ENCODE assay signal across 8 cellular contexts in genomic region chr1:93845554-93846150, GRCh38. TPM values are rescaled to one million over a fixed set of nuclear protein-coding genes. Genes with fewer than 3 reads are reported as not detected.
DNase-seq lines count a peak whose midpoint lies in the region; ATAC-seq and TF ChIP-seq lines count a peak whose summit lies in the region.

No MANE protein-coding gene starts in this region.

- H3K36me3 Mint-ChIP-seq in IgD-negative memory B cell (no peaks in the 10 kb centered on the region), progenitor cell of endocrine pancreas (ENCODE audit: insufficient read depth) (peaks cover 1% of the 10 kb centered on the region)
- H3K36me3 Mint-ChIP-seq in activated CD8-positive, alpha-beta T cell treated with anti-CD3 and anti-CD28 coated beads, Interleukin-2, amount 10 ng/mL, durations not matched to agents 7 days and 5 days (ENCODE audit: low read depth) = peaks cover 3% of the 10 kb centered on the region

- POLR2A ChIA-PET in activated CD8-positive, alpha-beta T cell treated with anti-CD3 and anti-CD28 coated beads, Interleukin-2, amount 10 ng/mL, durations not matched to agents 7 days and 5 days (lab: Charles Lee) = interaction anchor here (0.8 to 2.0 kb wide), 8 partner anchors 18 to 1014 kb away, joined by 3 to 7 read pairs (median 4); partner anchors contain the start of genes DNTTIP2, DR1, GCLM and MTF2

- ATAC-seq in GM21515 (IDR thresholded peaks at IDR 0.05; ENCODE audit: unreplicated experiment) (peak; percentile 2), foreskin keratinocyte (peak; percentile 51)
- peak; percentile 5 for ATAC-seq in activated CD8-positive, alpha-beta T cell treated with anti-CD3 and anti-CD28 coated beads, Interleukin-2, amount 10 ng/mL, durations not matched to agents 7 days and 5 days

- CTCF ChIA-PET in activated CD8-positive, alpha-beta T cell treated with anti-CD3 and anti-CD28 coated beads, Interleukin-2, amount 10 ng/mL, durations not matched to agents 7 days and 5 days (lab: Charles Lee) = interaction anchor here (0.6 to 5.2 kb wide), 15 partner anchors 27 to 765 kb away, joined by 3 to 133 read pairs (median 4); partner anchors contain the start of genes DNTTIP2 and DR1

- peak overlapping the region; percentile 98 to 100 (median 100) for H3K27ac Mint-ChIP-seq in IgD-negative memory B cell
- peak overlapping the region; percentile 92 for H3K27ac Mint-ChIP-seq in activated CD8-positive, alpha-beta T cell treated with anti-CD3 and anti-CD28 coated beads, Interleukin-2, amount 10 ng/mL, durations not matched to agents 7 days and 5 days
- H3K27ac Mint-ChIP-seq in progenitor cell of endocrine pancreas = peak overlapping the region; percentile 97

- peak; percentile 53 for DNase-seq in DMS 273 (lab: John Stamatoyannopoulos, UW; ENCODE audit: unreplicated experiment)
- no peak for DNase-seq in DMS 273 treated with DMSO at 0.1 percent for 48 hours (lab: John Stamatoyannopoulos, UW)
- DNase-seq in activated CD8-positive, alpha-beta T cell treated with anti-CD3 and anti-CD28 coated beads, Interleukin-2, amount 10 ng/mL, durations not matched to agents 7 days and 5 days = no peak
- DNase-seq in foreskin keratinocyte = peak; percentile 82 to 91
- no peak for DNase-seq in progenitor cell of endocrine pancreas (ENCODE audit: low spot score, unreplicated experiment)
- DNase-seq in NK-92 treated with Interleukin-12 subunit alpha and Interleukin-12 subunit beta, amount 100 ng/mL, for 24 hours (lab: John Stamatoyannopoulos, UW) = no peak

- H3K27ac ChIP-seq in foreskin keratinocyte = peak overlapping the region; percentile 94

- H3K27me3 Mint-ChIP-seq in IgD-negative memory B cell (no peaks in the 10 kb centered on the region), progenitor cell of endocrine pancreas (no peaks in the 10 kb centered on the region)
- H3K27me3 Mint-ChIP-seq in activated CD8-positive, alpha-beta T cell treated with anti-CD3 and anti-CD28 coated beads, Interleukin-2, amount 10 ng/mL, durations not matched to agents 7 days and 5 days (ENCODE audit: low read depth) = peaks cover 9% of the 10 kb centered on the region

- H3K9me3 Mint-ChIP-seq in IgD-negative memory B cell (peaks cover 0 to 3% (median 2%) of the 10 kb centered on the region in 3 donors), progenitor cell of endocrine pancreas (ENCODE audit: low read depth) (peaks cover 6% of the 10 kb centered on the region)
- H3K9me3 Mint-ChIP-seq in activated CD8-positive, alpha-beta T cell treated with anti-CD3 and anti-CD28 coated beads, Interleukin-2, amount 10 ng/mL, durations not matched to agents 7 days and 5 days (ENCODE audit: insufficient read depth) = no peaks in the 10 kb centered on the region

- H3K27me3 ChIP-seq in foreskin keratinocyte = no peaks in the 10 kb centered on the region

- H3K4me1 ChIP-seq in foreskin keratinocyte = no peaks in the 10 kb centered on the region

- H3K4me3 Mint-ChIP-seq in IgD-negative memory B cell (peak overlapping the region; percentile 91 to 100 (median 94)), progenitor cell of endocrine pancreas (ENCODE audit: low read depth) (peak overlapping the region; percentile 97)
- H3K4me3 Mint-ChIP-seq in activated CD8-positive, alpha-beta T cell treated with anti-CD3 and anti-CD28 coated beads, Interleukin-2, amount 10 ng/mL, durations not matched to agents 7 days and 5 days = peak overlapping the region; percentile 93

- TF ChIP-seq CTCF in foreskin keratinocyte (conservative IDR thresholded peaks at IDR 0.05) (no peak), progenitor cell of endocrine pancreas (IDR thresholded peaks at IDR 0.05; ENCODE audit: unreplicated experiment) (no peak)

- H3K4me1 Mint-ChIP-seq in IgD-negative memory B cell = peaks cover 16 to 31% (median 18%) of the 10 kb centered on the region in 3 donors
- peaks cover 36% of the 10 kb centered on the region for H3K4me1 Mint-ChIP-seq in activated CD8-positive, alpha-beta T cell treated with anti-CD3 and anti-CD28 coated beads, Interleukin-2, amount 10 ng/mL, durations not matched to agents 7 days and 5 days (ENCODE audit: low read depth)
- peaks cover 7% of the 10 kb centered on the region for H3K4me1 Mint-ChIP-seq in progenitor cell of endocrine pancreas (ENCODE audit: low read depth)

RNA-seq across cellular contexts. Expression of gene DNTTIP2, which starts 33.4 kb away (rescaled TPM):
- polyA plus RNA-seq in IgD-negative memory B cell = 76.5 TPM
- total RNA-seq in activated CD8-positive, alpha-beta T cell treated with anti-CD3 and anti-CD28 coated beads, Interleukin-2, amount 10 ng/mL, durations not matched to agents 7 days and 5 days = 10 to 100 TPM; 67.6 to 72.1 TPM
- 67.4 and 74.0 TPM in 2 replicates for total RNA-seq in foreskin keratinocyte
- 64.9 and 70.3 TPM in 2 replicates for polyA plus RNA-seq in foreskin keratinocyte
- total RNA-seq in progenitor cell of endocrine pancreas = 48.7 and 50.8 TPM in 2 replicates

Comparison
In these comparisons a context has a peak if more than half of its experiments do, and no peak if none do; other contexts are left out.
1. DNase-seq: peak in DMS 273 (single experiment) and foreskin keratinocyte (2 of 2); none in DMS 273 treated with DMSO at 0.1 percent for 48 hours (single experiment), activated CD8-positive, alpha-beta T cell treated with anti-CD3 and anti-CD28 coated beads, Interleukin-2, amount 10 ng/mL, durations not matched to agents 7 days and 5 days (single experiment), progenitor cell of endocrine pancreas (single experiment) and NK-92 treated with Interleukin-12 subunit alpha and Interleukin-12 subunit beta, amount 100 ng/mL, for 24 hours (single experiment).
2. Peak in every context shown above with its lines, with median percentiles within 50 percentile points of each other: ATAC-seq, H3K27ac Mint-ChIP-seq and H3K4me3 Mint-ChIP-seq.